9 cellular contexts compared by ENCODE assay signal in the genomic region with DNA sequence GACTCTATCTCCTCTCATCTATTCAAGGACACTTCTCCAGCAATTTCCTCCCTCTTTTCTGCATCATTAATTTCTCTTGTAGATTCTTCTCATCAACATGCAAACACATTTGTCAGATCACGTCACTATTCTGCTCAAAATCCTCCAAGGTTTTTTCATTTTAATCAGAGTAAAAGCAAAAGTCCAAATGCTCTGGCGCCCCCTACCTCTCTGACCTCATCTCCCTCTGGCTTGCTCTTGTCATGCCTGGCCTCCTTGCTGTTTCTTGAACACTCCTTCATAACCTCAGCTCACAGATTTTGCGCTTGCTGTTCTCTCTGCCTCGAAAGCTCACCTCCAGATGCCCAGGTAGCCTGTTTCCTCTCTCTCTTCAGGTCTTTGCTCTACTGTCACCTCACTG. TPM values are rescaled to one million over a fixed set of nuclear protein-coding genes. Genes with fewer than 3 reads are reported as not detected.
DNase-seq lines count a peak whose midpoint lies in the region; ATAC-seq, FAIRE-seq and TF ChIP-seq lines count a peak whose summit lies in the region.
"Had no signal": no experiment of that assay in that cellular context is flagged by ENCODE, and none has a peak within 500 bp of the region (broad histone marks: within the 10 kb centered on the region; RNA-seq: fewer than 3 reads in every experiment).

No MANE protein-coding gene starts in this region.

- POLR2A ChIA-PET in A549 (lab: Yijun Ruan, JAX) = no interaction called here

- 0 out of 3 replicates have a peak, but pooled peaks have one; percentile 26 for TF ChIP-seq CTCF in A549 (IDR thresholded peaks at IDR 0.05)
- TF ChIP-seq CTCF in RWPE2 (IDR thresholded peaks at IDR 0.05; ENCODE audit: poor library complexity, severe bottlenecking) = peak; percentile 25
- TF ChIP-seq CTCF in fibroblast of villous mesenchyme (IDR thresholded peaks at IDR 0.05; ENCODE audit: insufficient read depth, low read depth, low read length) = peak; percentile 50

- CTCF ChIA-PET in A549 (lab: Yijun Ruan, JAX) = no interaction called here

- no peak for TF ChIP-seq RAD21 in A549 (conservative IDR thresholded peaks at IDR 0.05 in 1 of 2, IDR thresholded peaks at IDR 0.05 in 1 of 2)

- no peak overlapping the region for H3K4me3 ChIP-seq in A549
- no peak overlapping the region for H3K4me3 ChIP-seq in RWPE2 (ENCODE audit: severe bottlenecking)
- no peak overlapping the region for H3K4me3 ChIP-seq in fibroblast of villous mesenchyme (ENCODE audit: low read depth, low read length)

- no peaks in the 10 kb centered on the region for H3K27me3 ChIP-seq in RWPE2 (ENCODE audit: insufficient read depth, poor library complexity, severe bottlenecking)

- H3K9me3 ChIP-seq in A549 = no peaks in the 10 kb centered on the region
- no peaks in the 10 kb centered on the region for H3K9me3 ChIP-seq in RWPE2 (ENCODE audit: severe bottlenecking)

- peaks cover 73% of the 10 kb centered on the region for H3K36me3 ChIP-seq in RWPE2 (ENCODE audit: low read depth)

- H3K4me1 ChIP-seq in A549 (no peaks in the 10 kb centered on the region), RWPE2 (ENCODE audit: insufficient read depth, poor library complexity, severe bottlenecking) (no peaks in the 10 kb centered on the region)

- FAIRE-seq in A549 (lab: Jason Lieb, UNC) (no peak), urothelium cell line (lab: Jason Lieb, UNC) (no peak)

- no peak for TF ChIP-seq POLR2A in A549 (IDR thresholded peaks at IDR 0.05; ENCODE audit: low read length)

- H3K4me2 ChIP-seq in A549 = no peak overlapping the region

- ATAC-seq in A549 (peak; percentile 51 to 62; a peak in 1 of 6 replicates), RWPE2 (ENCODE audit: low read depth) (no peak)

- no peak for TF ChIP-seq EP300 in A549 (IDR thresholded peaks at IDR 0.05)

- 67% methylated on average over 4 of the region's 4 CpGs for WGBS in A549 (ENCODE audit: missing lambda C conversion rate)

- DNase-seq in A549 (ENCODE audit: low read depth in 1 of 2, low spot score in 1 of 2) = peak in 1 of 2 experiments; percentile 12
- peak; percentile 6 for DNase-seq in EH (ENCODE audit: low read depth)
- DNase-seq in RWPE2 (ENCODE audit: low spot score) = no peak
- DNase-seq in fibroblast of villous mesenchyme (ENCODE audit: low read depth) = peak; percentile 8
- DNase-seq in urothelium cell line (ENCODE audit: low spot score) = no peak
- no peak for DNase-seq in epidermal melanocyte (ENCODE audit: insufficient read length, low spot score)
- DNase-seq in ureter (ENCODE audit: low spot score) = no peak
- DNase-seq in NCI-H2029 (lab: John Stamatoyannopoulos, UW) = no peak
- DNase-seq: amygdala had no signal

- H3K27ac ChIP-seq in A549 (no peak overlapping the region), RWPE2 (ENCODE audit: poor library complexity, severe bottlenecking) (no peak overlapping the region)

TF ChIP-seq in A549, 52 proteins besides CTCF, POLR2A, EP300 and RAD21:
- TF ChIP-seq RFX5 (IDR thresholded peaks at IDR 0.05) = no peak
- no peak for TF ChIP-seq REST (IDR thresholded peaks at IDR 0.05)
- TF ChIP-seq HEYL (CRISPR knock-in tag; IDR thresholded peaks at IDR 0.05) = no peak
- TF ChIP-seq TFCP2L1 (CRISPR knock-in tag; IDR thresholded peaks at IDR 0.05) = no peak
- TF ChIP-seq E2F6 (IDR thresholded peaks at IDR 0.05; ENCODE audit: borderline replicate concordance, low read depth) = no peak

RNA-seq across cellular contexts. Expression of gene RTCB, which starts 22.4 kb away (rescaled TPM):
- polyA plus RNA-seq in A549 (2011; rRNA removed) (115 and 122 TPM in 2 replicates), A549 (2017; fragmentation: RNase III; extraction: RNeasy Plus Mini Kit Qiagen cat#74134 plus additional on column Dnase treatment) (91.3 to 95.7 TPM (median 93.3 TPM) in 3 replicates)
- 72.9 and 79.3 TPM in 2 replicates for polyA plus RNA-seq in A549 (2012; cell fraction: cytosol; rRNA removed)
- 45.6 and 80.8 TPM in 2 replicates for polyA plus RNA-seq in A549 (2012; cell fraction: nucleus; rRNA removed)
- polyA minus RNA-seq in A549 (2011; rRNA and poly(A)+ RNA removed) = 81.0 and 82.7 TPM in 2 replicates
- total RNA-seq in fibroblast of villous mesenchyme (98.2 and 111 TPM in 2 replicates), ureter (71.9 TPM)

RNA-seq across cellular contexts. Expression of gene RFPL3, which starts 32.0 kb away (rescaled TPM):
- polyA plus RNA-seq in A549 (2011; rRNA removed) (not detected in 2 replicates), A549 (2017; fragmentation: RNase III; extraction: RNeasy Plus Mini Kit Qiagen cat#74134 plus additional on column Dnase treatment) (not detected in 3 replicates)
- not detected in 2 replicates for polyA plus RNA-seq in A549 (2012; cell fraction: cytosol; rRNA removed)
- polyA plus RNA-seq in A549 (2012; cell fraction: nucleus; rRNA removed) = not detected in 2 replicates
- not detected in 2 replicates for polyA minus RNA-seq in A549 (2011; rRNA and poly(A)+ RNA removed)
- total RNA-seq in fibroblast of villous mesenchyme (not detected in 2 replicates), ureter (not detected)

Comparison
In these comparisons a context has a peak if more than half of its experiments do, and no peak if none do; other contexts are left out.
1. DNase-seq: peak in EH (single experiment) and fibroblast of villous mesenchyme (single experiment); none in RWPE2 (single experiment), urothelium cell line (single experiment), epidermal melanocyte (single experiment), ureter (single experiment) and NCI-H2029 (single experiment).
2. Peak in every context shown above with its lines, with median percentiles within 50 percentile points of each other: CTCF ChIP-seq.